12 cellular contexts compared by ENCODE assay signal in genomic region chr3:43707998-43708397, GRCh38. TPM values are rescaled to one million over a fixed set of nuclear protein-coding genes. Genes with fewer than 3 reads are reported as not detected.
DNase-seq lines count a peak whose midpoint lies in the region; ATAC-seq and TF ChIP-seq lines count a peak whose summit lies in the region.
"Had no signal": no experiment of that assay in that cellular context is flagged by ENCODE, and none has a peak within 500 bp of the region (broad histone marks: within the 10 kb centered on the region; RNA-seq: fewer than 3 reads in every experiment).

No MANE protein-coding gene starts in this region.

- H3K4me1 Mint-ChIP-seq in activated naive CD4-positive, alpha-beta T cell treated with anti-CD3 and anti-CD28 coated beads, Interleukin-2, amount 10 ng/mL, durations not matched to agents 7 days and 5 days: peaks cover 6% of the 10 kb centered on the region

- no peaks in the 10 kb centered on the region for H3K27me3 ChIP-seq in upper lobe of right lung
- H3K27me3 ChIP-seq: BLaER1, upper lobe of left lung had no signal

- ATAC-seq in activated naive CD4-positive, alpha-beta T cell treated with anti-CD3 and anti-CD28 coated beads, Interleukin-2, amount 50 U/mL, for 72 hours: peak; percentile 46 to 89
- ATAC-seq in SK-N-SH treated with all-trans-retinoic acid at 6 μM for 48 hours (peak; percentile 88), upper lobe of right lung (peak; percentile 58), HG03460 (IDR thresholded peaks at IDR 0.05; ENCODE audit: unreplicated experiment) (no peak)

- TF ChIP-seq CTCF in fibroblast of the aortic adventitia (IDR thresholded peaks at IDR 0.05; ENCODE audit: insufficient read depth, low read length) (no peak), upper lobe of right lung (IDR thresholded peaks at IDR 0.05) (no peak)

- no peak overlapping the region for H3K4me3 ChIP-seq in fibroblast of the aortic adventitia (ENCODE audit: low read depth, low read length)
- H3K4me3 ChIP-seq in upper lobe of right lung: no peak overlapping the region
- H3K4me3 ChIP-seq: BLaER1, upper lobe of left lung had no signal

- H3K27ac Mint-ChIP-seq in activated naive CD4-positive, alpha-beta T cell treated with anti-CD3 and anti-CD28 coated beads, Interleukin-2, amount 50 U/mL, for 72 hours: peak overlapping the region in 1 of 2 donors; percentile 25
- H3K27ac Mint-ChIP-seq in activated naive CD4-positive, alpha-beta T cell treated with anti-CD3 and anti-CD28 coated beads, Interleukin-2, amount 10 ng/mL, durations not matched to agents 7 days and 5 days: no peak overlapping the region

- no peaks in the 10 kb centered on the region for H3K9me3 Mint-ChIP-seq in activated naive CD4-positive, alpha-beta T cell treated with anti-CD3 and anti-CD28 coated beads, Interleukin-2, amount 50 U/mL, for 72 hours
- no peaks in the 10 kb centered on the region for H3K9me3 Mint-ChIP-seq in activated naive CD4-positive, alpha-beta T cell treated with anti-CD3 and anti-CD28 coated beads, Interleukin-2, amount 10 ng/mL, durations not matched to agents 7 days and 5 days

- DNase-seq in activated naive CD4-positive, alpha-beta T cell treated with anti-CD3 and anti-CD28 coated beads, Interleukin-2, amount 50 U/mL, for 72 hours (ENCODE audit: low spot score in 2 of 2): no peak
- DNase-seq in activated naive CD4-positive, alpha-beta T cell treated with anti-CD3 and anti-CD28 coated beads, Interleukin-2, amount 10 ng/mL, durations not matched to agents 7 days and 5 days: no peak
- peak; percentile 89 for DNase-seq in fibroblast of the aortic adventitia (ENCODE audit: low read depth)
- no peak for DNase-seq in upper lobe of right lung
- DNase-seq in central memory CD4-positive, alpha-beta T cell: no peak
- DNase-seq in RPMI8226: no peak
- DNase-seq: NCI-H2227 treated with DMSO at 0.1 percent for 48 hours, T-helper 9 cell, upper lobe of left lung had no signal

- peaks cover 10 to 19% of the 10 kb centered on the region in 2 donors for H3K36me3 Mint-ChIP-seq in activated naive CD4-positive, alpha-beta T cell treated with anti-CD3 and anti-CD28 coated beads, Interleukin-2, amount 50 U/mL, for 72 hours
- H3K36me3 Mint-ChIP-seq in activated naive CD4-positive, alpha-beta T cell treated with anti-CD3 and anti-CD28 coated beads, Interleukin-2, amount 10 ng/mL, durations not matched to agents 7 days and 5 days: peaks cover 20% of the 10 kb centered on the region

- peaks cover 4% of the 10 kb centered on the region for H3K4me1 ChIP-seq in upper lobe of right lung

- no peak overlapping the region for H3K4me3 Mint-ChIP-seq in activated naive CD4-positive, alpha-beta T cell treated with anti-CD3 and anti-CD28 coated beads, Interleukin-2, amount 10 ng/mL, durations not matched to agents 7 days and 5 days

- peaks cover 24% of the 10 kb centered on the region for H3K36me3 ChIP-seq in upper lobe of right lung

- CTCF ChIA-PET in activated naive CD4-positive, alpha-beta T cell treated with anti-CD3 and anti-CD28 coated beads, Interleukin-2, amount 10 ng/mL, durations not matched to agents 7 days and 5 days (lab: Charles Lee): interaction anchor here (1.0 to 1.1 kb wide), 2 partner anchors 18 to 61 kb away, joined by 3 to 7 read pairs; no protein-coding TSS in a partner anchor

- no peak overlapping the region for H3K27ac ChIP-seq in upper lobe of right lung
- H3K27ac ChIP-seq: BLaER1 had no signal

- H3K27me3 Mint-ChIP-seq in activated naive CD4-positive, alpha-beta T cell treated with anti-CD3 and anti-CD28 coated beads, Interleukin-2, amount 10 ng/mL, durations not matched to agents 7 days and 5 days: no peaks in the 10 kb centered on the region

- no peaks in the 10 kb centered on the region for H3K9me3 ChIP-seq in upper lobe of right lung
- H3K9me3 ChIP-seq: BLaER1, upper lobe of left lung had no signal

- intact Hi-C loops in upper lobe of right lung (cut with DNase I): no loop called here

TF ChIP-seq in SK-N-SH treated with all-trans-retinoic acid at 6 μM for 48 hours, 23 proteins besides CTCF, POLR2A, EP300 and RAD21:
- TF ChIP-seq ARNTL (CRISPR knock-in tag; IDR thresholded peaks at IDR 0.05; ENCODE audit: borderline replicate concordance, low read depth) (no peak), ZNF8 (CRISPR knock-in tag; IDR thresholded peaks at IDR 0.05) (no peak), ZFP3 (CRISPR knock-in tag; IDR thresholded peaks at IDR 0.05) (0 out of 2 replicates have a peak, but pooled peaks have one; percentile 53)

RNA-seq across cellular contexts. Expression of gene ABHD5, which starts 17.3 kb away (rescaled TPM):
- 10 to 100 TPM; 11.3 to 13.6 TPM for total RNA-seq in activated naive CD4-positive, alpha-beta T cell treated with anti-CD3 and anti-CD28 coated beads, Interleukin-2, amount 50 U/mL, for 72 hours
- total RNA-seq in fibroblast of the aortic adventitia (ENCODE audit: low replicate concordance): 15.5 and 27.4 TPM in 2 replicates
- total RNA-seq in upper lobe of right lung: 41.5 TPM
